16 cellular contexts compared by ENCODE assay signal in genomic region chr20:39897058-39897457, GRCh38.
A peak's percentile ranks its signal among the peaks of the same experiment; 100 is the strongest.
DNase-seq lines count a peak whose midpoint lies in the region; ATAC-seq and TF ChIP-seq lines count a peak whose summit lies in the region.
"Had no signal": no experiment of that assay in that cellular context is flagged by ENCODE, and none has a peak within 500 bp of the region (broad histone marks: within the 10 kb centered on the region; RNA-seq: fewer than 3 reads in every experiment).

No MANE protein-coding gene starts in this region.

- no peak overlapping the region for H3K4me3 ChIP-seq in HEK293 (ENCODE audit: low read depth, low read length)
- H3K4me3 ChIP-seq in astrocyte of the cerebellum (ENCODE audit: low read depth, low read length), result no peak overlapping the region
- H3K4me3 ChIP-seq in upper lobe of left lung, result no peak overlapping the region

- TF ChIP-seq CTCF in HEK293 (tag by site-specific recombination; IDR thresholded peaks at IDR 0.05) (no peak), astrocyte of the cerebellum (IDR thresholded peaks at IDR 0.05; ENCODE audit: low read depth, low read length, missing control alignments) (no peak), upper lobe of left lung (IDR thresholded peaks at IDR 0.05) (no peak)

- H3K9me3 ChIP-seq in HEK293 (ENCODE audit: control insufficient read depth, insufficient read depth, low read depth, low read length), result no peaks in the 10 kb centered on the region
- H3K9me3 ChIP-seq in upper lobe of left lung, result no peaks in the 10 kb centered on the region

- in situ Hi-C loops in astrocyte of the cerebellum (cut with HindIII; ENCODE audit: low sequenced_read_pairs), result no loop called here

- 61 to 66% methylated on average over 3 of the region's 3 CpGs for WGBS in upper lobe of left lung, 2 donors

- DNase-seq in A172 (ENCODE audit: low spot score), result peak; percentile 33
- DNase-seq in astrocyte of the cerebellum (ENCODE audit: low read depth), result peak; percentile 88
- peak; percentile 37 for DNase-seq in hepatic stellate cell (ENCODE audit: low spot score)
- no peak for DNase-seq in DMS79 treated with DMSO at 0.1 percent for 48 hours (lab: John Stamatoyannopoulos, UW)
- no peak for DNase-seq in upper lobe of left lung
- DNase-seq: 8988T; activated naive CD4-positive, alpha-beta T cell treated with anti-CD3 and anti-CD28 coated beads for 36 hours; caudate nucleus; kidney; NCI-H2081; NCI-H526 treated with DMSO at 0.1 percent for 48 hours; small intestine had no signal

- H3K27ac ChIP-seq in HEK293 (ENCODE audit: extremely low read depth, low read depth, low read length) (no peak overlapping the region), upper lobe of left lung (no peak overlapping the region)

- ATAC-seq in HG02970 (IDR thresholded peaks at IDR 0.05; ENCODE audit: low FRiP score, unreplicated experiment), result no peak
- ATAC-seq in upper lobe of left lung (ENCODE audit: low FRiP score in 2 of 2), result no peak
- no peak for ATAC-seq in GM21528 (IDR thresholded peaks at IDR 0.05; ENCODE audit: low FRiP score, unreplicated experiment)
- ATAC-seq: Panc1 had no signal

- POLR2A ChIA-PET in HEK293 (lab: Yijun Ruan, JAX), result no interaction called here

- H3K4me1 ChIP-seq in HEK293 (ENCODE audit: control insufficient read depth, insufficient read depth, low read length) (no peaks in the 10 kb centered on the region), upper lobe of left lung (no peaks in the 10 kb centered on the region)

- no peak for TF ChIP-seq EP300 in upper lobe of left lung (IDR thresholded peaks at IDR 0.05)

- TF ChIP-seq POLR2A in upper lobe of left lung (IDR thresholded peaks at IDR 0.05), result no peak

- H3K36me3 ChIP-seq in HEK293 (ENCODE audit: control insufficient read depth in 2 of 2, insufficient read depth in 1 of 2, low read length in 2 of 2), result no peaks in the 10 kb centered on the region
- H3K36me3 ChIP-seq in upper lobe of left lung, result no peaks in the 10 kb centered on the region

- CTCF ChIA-PET in HEK293 (lab: Yijun Ruan, JAX), result interaction anchor here (3.2 kb wide), 1 partner anchor 24 kb away, joined by 8 read pairs; no protein-coding TSS in a partner anchor

- no peaks in the 10 kb centered on the region for H3K27me3 ChIP-seq in upper lobe of left lung

TF ChIP-seq in HEK293, 187 proteins besides CTCF, POLR2A, EP300 and RAD21:
- TF ChIP-seq ZNF624 (tag by site-specific recombination; IDR thresholded peaks at IDR 0.05) (no peak), ZBTB21 (tag by site-specific recombination; IDR thresholded peaks at IDR 0.05) (peak; percentile 38; the same call in 1 of the 2 replicates)

Comparison
In these comparisons a context has a peak if more than half of its experiments do, and no peak if none do; other contexts are left out.
1. DNase-seq: peak in A172 (single experiment), astrocyte of the cerebellum (single experiment) and hepatic stellate cell (single experiment); none in DMS79 treated with DMSO at 0.1 percent for 48 hours (single experiment) and upper lobe of left lung (0 of 2).